ENCODE assay signal across 8 cellular contexts in the genomic region with DNA sequence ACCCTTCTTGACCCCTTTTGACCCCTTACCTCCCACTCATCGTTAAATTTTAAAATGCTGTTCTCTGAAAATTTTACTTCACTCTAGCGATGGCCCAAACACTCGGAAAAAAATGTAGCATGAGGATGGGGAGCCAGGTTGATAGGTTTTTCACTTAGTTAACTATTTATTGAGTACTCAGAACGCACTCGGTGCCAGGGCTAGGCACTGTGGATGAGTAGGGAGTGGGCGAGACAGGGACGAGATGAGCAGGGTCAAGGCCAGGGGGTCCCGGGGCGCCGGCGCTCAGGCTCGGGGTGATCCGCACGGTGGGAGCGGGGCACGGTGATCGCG. TPM values are rescaled to one million over a fixed set of nuclear protein-coding genes. Genes with fewer than 3 reads are reported as not detected.
DNase-seq lines count a peak whose midpoint lies in the region; ATAC-seq, FAIRE-seq and TF ChIP-seq lines count a peak whose summit lies in the region.

No MANE protein-coding gene starts in this region.

- no peak for ATAC-seq in mucosa of descending colon

- H3K27ac ChIP-seq in AG04450 (ENCODE audit: low read depth, low read length): peak overlapping the region; percentile 57

- no peaks in the 10 kb centered on the region for H3K36me3 ChIP-seq in mucosa of descending colon (ENCODE audit: low read depth)

- DNase-seq in AG04450 (ENCODE audit: low read depth, low spot score) (no peak), HFFc6 (no peak), mucosa of descending colon (no peak), NCI-H1436 (lab: John Stamatoyannopoulos, UW) (no peak), NCI-H1092 (lab: John Stamatoyannopoulos, UW) (no peak), NCI-H2081 (lab: John Stamatoyannopoulos, UW) (no peak), D721Med (ENCODE audit: insufficient read length, low spot score) (no peak)

- no peaks in the 10 kb centered on the region for H3K27me3 Mint-ChIP-seq in HFFc6 (ENCODE audit: insufficient read depth)
- H3K27me3 Mint-ChIP-seq in brain: peaks cover 17% of the 10 kb centered on the region

- H3K4me3 Mint-ChIP-seq in HFFc6: peak overlapping the region; percentile 91
- peak overlapping the region; percentile 93 to 98 (median 95) for H3K4me3 Mint-ChIP-seq in brain

- CTCF ChIA-PET in AG04450 (lab: Charles Lee): no interaction called here

- peaks cover 16% of the 10 kb centered on the region for H3K4me1 ChIP-seq in mucosa of descending colon (ENCODE audit: low read depth)

- no peak for FAIRE-seq in D721Med (lab: Jason Lieb, UNC)

- H3K27ac Mint-ChIP-seq in HFFc6 (peak overlapping the region; percentile 52), brain (peak overlapping the region; percentile 53 to 84 (median 79))

- H3K9me3 ChIP-seq in AG04450 (ENCODE audit: control insufficient read depth, insufficient read depth, low read length): peaks cover 50% of the 10 kb centered on the region
- peaks cover 31% of the 10 kb centered on the region for H3K9me3 ChIP-seq in mucosa of descending colon

- peaks cover 61% of the 10 kb centered on the region for H3K36me3 Mint-ChIP-seq in HFFc6 (ENCODE audit: low read depth)
- H3K36me3 Mint-ChIP-seq in brain: peaks cover 82% of the 10 kb centered on the region

- no peaks in the 10 kb centered on the region for H3K27me3 ChIP-seq in AG04450 (ENCODE audit: control insufficient read depth, insufficient read depth, low read length)

- intact Hi-C loops in mucosa of descending colon (cut with DNase I, micrococcal nuclease): no loop called here

- TF ChIP-seq CTCF in AG04450 (IDR thresholded peaks at IDR 0.05; ENCODE audit: low read depth, low read length) (no peak), HFFc6 (IDR thresholded peaks at IDR 0.05) (no peak), brain (conservative IDR thresholded peaks at IDR 0.05) (no peak), mucosa of descending colon (IDR thresholded peaks at IDR 0.05) (no peak), D721Med (IDR thresholded peaks at IDR 0.05; ENCODE audit: insufficient read depth, missing control alignments) (no peak)

- H3K9me3 Mint-ChIP-seq in HFFc6 (peaks cover 30% of the 10 kb centered on the region), brain (peaks cover 37 to 65% (median 61%) of the 10 kb centered on the region in 5 experiments)

- peaks cover 9% of the 10 kb centered on the region for H3K4me1 Mint-ChIP-seq in HFFc6 (ENCODE audit: low read depth)
- H3K4me1 Mint-ChIP-seq in brain: peaks cover 42% of the 10 kb centered on the region

- peak overlapping the region; percentile 95 for H3K4me3 ChIP-seq in AG04450 (ENCODE audit: low read depth, low read length)
- H3K4me3 ChIP-seq in mucosa of descending colon: peak overlapping the region; percentile 85

- POLR2A ChIA-PET in AG04450 (lab: Yijun Ruan, JAX): interaction anchor here (0.5 to 2.7 kb wide), 5 partner anchors 35 to 99 kb away, joined by 3 to 8 read pairs (median 8); a partner anchor contains a TSS

RNA-seq across cellular contexts. Expression of a gene that starts 0.4 kb away (rescaled TPM):
- polyA plus RNA-seq in AG04450 (2011; rRNA removed) (18.5 and 18.6 TPM in 2 replicates), brain (ENCODE audit: insufficient read depth, low read depth, low replicate concordance) (8.3 TPM)
- 10.8 and 14.3 TPM in 2 replicates for polyA minus RNA-seq in AG04450 (2011; rRNA and poly(A)+ RNA removed)
- 10 to 100 TPM in 3 of 6 experiments, 1 to 10 TPM in 3; 8.3 to 11.1 (median 10.3) TPM for total RNA-seq in HFFc6 (2021; fragmentation: NEBNext Ultra II Directional; extraction: Animal tissue kit (Norgen Biotek cat#: 25700))
- 10 to 100 TPM; 10.2 to 14.8 (median 11.4) TPM for total RNA-seq in mucosa of descending colon

RNA-seq across cellular contexts. Expression of a gene that starts 0.6 kb away (rescaled TPM):
- polyA plus RNA-seq in AG04450 (2011; rRNA removed): 10.7 and 10.9 TPM in 2 replicates
- 7.4 and 9.0 TPM in 2 replicates for polyA minus RNA-seq in AG04450 (2011; rRNA and poly(A)+ RNA removed)
- total RNA-seq in HFFc6 (2021; fragmentation: NEBNext Ultra II Directional; extraction: Animal tissue kit (Norgen Biotek cat#: 25700)): 10 to 100 TPM in 3 of 6 experiments, 1 to 10 TPM in 3; 8.6 to 10.7 (median 10.1) TPM
- 14.5 TPM for polyA plus RNA-seq in brain (ENCODE audit: insufficient read depth, low read depth, low replicate concordance)
- total RNA-seq in mucosa of descending colon: 10 to 100 TPM in 1 of 3 donors, 1 to 10 TPM in 2; 7.5 to 14.5 (median 8.0) TPM

RNA-seq across cellular contexts. Expression of a gene that starts 42.9 kb away (rescaled TPM):
- 1.6 and 1.8 TPM in 2 replicates for polyA plus RNA-seq in AG04450 (2011; rRNA removed)
- polyA minus RNA-seq in AG04450 (2011; rRNA and poly(A)+ RNA removed): 1.7 and 2.4 TPM in 2 replicates
- 1 to 10 TPM; 1.6 to 2.3 (median 1.8) TPM for total RNA-seq in HFFc6 (2021; fragmentation: NEBNext Ultra II Directional; extraction: Animal tissue kit (Norgen Biotek cat#: 25700))
- polyA plus RNA-seq in brain (ENCODE audit: insufficient read depth, low read depth, low replicate concordance): 0.78 TPM
- total RNA-seq in mucosa of descending colon: 1 to 10 TPM; 1.9 TPM

RNA-seq across cellular contexts. Expression of a gene that starts 43.1 kb away (rescaled TPM):
- polyA plus RNA-seq in AG04450 (2011; rRNA removed) (23.1 and 28.8 TPM in 2 replicates), brain (ENCODE audit: insufficient read depth, low read depth, low replicate concordance) (64.4 TPM)
- polyA minus RNA-seq in AG04450 (2011; rRNA and poly(A)+ RNA removed): 15.8 and 16.3 TPM in 2 replicates
- 10 to 100 TPM; 30.7 to 44.6 (median 34.6) TPM for total RNA-seq in HFFc6 (2021; fragmentation: NEBNext Ultra II Directional; extraction: Animal tissue kit (Norgen Biotek cat#: 25700))
- 10 to 100 TPM; 72.2 to 94.7 (median 83.3) TPM for total RNA-seq in mucosa of descending colon

RNA-seq across cellular contexts. Expression of a gene that starts 44.7 kb away (rescaled TPM):
- polyA plus RNA-seq in AG04450 (2011; rRNA removed) (0.07 and 0.09 TPM in 2 replicates), brain (ENCODE audit: insufficient read depth, low read depth, low replicate concordance) (not detected)
- 0.28 TPM in 1 of 2 replicates, not detected in the other for polyA minus RNA-seq in AG04450 (2011; rRNA and poly(A)+ RNA removed)
- total RNA-seq in HFFc6 (2021; fragmentation: NEBNext Ultra II Directional; extraction: Animal tissue kit (Norgen Biotek cat#: 25700)): not detected
- under 1 TPM in 1 of 3 donors, not detected in 2; 0.22 TPM for total RNA-seq in mucosa of descending colon
